8 cellular contexts compared by ENCODE assay signal in genomic region chrX:154918060-154918483, GRCh38. TPM values are rescaled to one million over a fixed set of nuclear protein-coding genes. Genes with fewer than 3 reads are reported as not detected.
DNase-seq lines count a peak whose midpoint lies in the region; ATAC-seq and TF ChIP-seq lines count a peak whose summit lies in the region.

No MANE protein-coding gene starts in this region.

- intact Hi-C loops in CD8-positive, alpha-beta T cell (cut with DNase I, micrococcal nuclease), result loop anchor here (1.0 to 10.0 kb wide), 6 partner anchors 137 to 902 kb away; no protein-coding TSS in a partner anchor

- H3K36me3 Mint-ChIP-seq in CD8-positive, alpha-beta T cell, result no peaks in the 10 kb centered on the region
- no peaks in the 10 kb centered on the region for H3K36me3 Mint-ChIP-seq in chondrocyte (ENCODE audit: low read depth)

- CTCF ChIA-PET in CD8-positive, alpha-beta T cell (lab: Charles Lee), result interaction anchor here (0.5 to 1.9 kb wide), 15 partner anchors 9 to 231 kb away, joined by 3 to 19 read pairs (median 4); no protein-coding TSS in a partner anchor

- no peaks in the 10 kb centered on the region for H3K4me1 ChIP-seq in CD8-positive, alpha-beta T cell (ENCODE audit: insufficient read depth, low read length)

- peak; percentile 55 for ATAC-seq in CD8-positive, alpha-beta T cell
- ATAC-seq in GM19395 (IDR thresholded peaks at IDR 0.05; ENCODE audit: unreplicated experiment) (peak; percentile 77), HG02840 (IDR thresholded peaks at IDR 0.05; ENCODE audit: low FRiP score, unreplicated experiment) (no peak)

- peak in 5 of 7 experiments; percentile 0 to 53 (median 6) for DNase-seq in CD8-positive, alpha-beta T cell
- DNase-seq in NCI-H146 treated with DMSO at 0.1 percent for 48 hours (lab: John Stamatoyannopoulos, UW; ENCODE audit: unreplicated experiment) (peak; percentile 42), T1000 (lab: John Stamatoyannopoulos, UW) (peak; percentile 12), chondrocyte (ENCODE audit: low spot score) (no peak), kidney epithelial cell (ENCODE audit: low read depth) (peak; percentile 2)
- DNase-seq in stimulated activated CD4-positive, alpha-beta T cell treated with anti-CD3 and anti-CD28 coated beads, Interleukin-4, amount 100 ng/mL, for 1 hour, result peak; percentile 2

- H3K4me1 Mint-ChIP-seq in CD8-positive, alpha-beta T cell (ENCODE audit: low read depth), result no peaks in the 10 kb centered on the region
- H3K4me1 Mint-ChIP-seq in chondrocyte (ENCODE audit: low read depth), result peaks cover 5% of the 10 kb centered on the region

- H3K9me3 Mint-ChIP-seq in CD8-positive, alpha-beta T cell, result no peaks in the 10 kb centered on the region
- H3K9me3 Mint-ChIP-seq in chondrocyte (ENCODE audit: low read depth), result peaks cover 11% of the 10 kb centered on the region

- H3K4me3 Mint-ChIP-seq in CD8-positive, alpha-beta T cell, result peak overlapping the region; percentile 68
- H3K4me3 Mint-ChIP-seq in chondrocyte (ENCODE audit: unreplicated experiment), result peak overlapping the region; percentile 60

- no peaks in the 10 kb centered on the region for H3K27me3 ChIP-seq in CD8-positive, alpha-beta T cell (ENCODE audit: insufficient read depth, low read length)
- H3K27me3 ChIP-seq in kidney epithelial cell (ENCODE audit: control insufficient read depth, insufficient read depth, low read length), result no peaks in the 10 kb centered on the region

- peak overlapping the region; percentile 15 for H3K4me3 ChIP-seq in CD8-positive, alpha-beta T cell (ENCODE audit: low read depth, low read length)
- H3K4me3 ChIP-seq in kidney epithelial cell (ENCODE audit: low read depth, low read length), result no peak overlapping the region

- peak; percentile 69 for TF ChIP-seq CTCF in CD8-positive, alpha-beta T cell (IDR thresholded peaks at IDR 0.05)
- TF ChIP-seq CTCF in chondrocyte (IDR thresholded peaks at IDR 0.05) (peak; percentile 85), kidney epithelial cell (IDR thresholded peaks at IDR 0.05; ENCODE audit: insufficient read depth, low read length, poor library complexity, severe bottlenecking) (peak; percentile 54)

- H3K27ac ChIP-seq in CD8-positive, alpha-beta T cell (ENCODE audit: low read depth, low read length), result no peak overlapping the region

- peaks cover 5% of the 10 kb centered on the region for H3K27me3 Mint-ChIP-seq in CD8-positive, alpha-beta T cell (ENCODE audit: low read depth)
- H3K27me3 Mint-ChIP-seq in chondrocyte (ENCODE audit: low read depth), result peaks cover 6% of the 10 kb centered on the region

- no peaks in the 10 kb centered on the region for H3K9me3 ChIP-seq in CD8-positive, alpha-beta T cell (ENCODE audit: low read length)

- POLR2A ChIA-PET in CD8-positive, alpha-beta T cell (lab: Charles Lee), result interaction anchor here (0.7 to 1.1 kb wide), 2 partner anchors 9 to 131 kb away, joined by 3 read pairs; no protein-coding TSS in a partner anchor

- no peak overlapping the region for H3K27ac Mint-ChIP-seq in CD8-positive, alpha-beta T cell
- H3K27ac Mint-ChIP-seq in chondrocyte (ENCODE audit: unreplicated experiment), result peak overlapping the region; percentile 19

- H3K36me3 ChIP-seq in CD8-positive, alpha-beta T cell (ENCODE audit: insufficient read depth, low read length), result no peaks in the 10 kb centered on the region
- H3K36me3 ChIP-seq in kidney epithelial cell (ENCODE audit: control insufficient read depth, insufficient read depth, low read length), result no peaks in the 10 kb centered on the region

RNA-seq across cellular contexts. Expression of gene F8A1, which starts 31.9 kb away (rescaled TPM):
- total RNA-seq in CD8-positive, alpha-beta T cell, result 10 to 100 TPM; 23.2 to 25.5 TPM
- total RNA-seq in chondrocyte, result 22.8 to 34.0 TPM (median 29.6 TPM) in 3 replicates
- total RNA-seq in kidney epithelial cell, result 14.9 and 19.0 TPM in 2 replicates
